In the genomic region with DNA sequence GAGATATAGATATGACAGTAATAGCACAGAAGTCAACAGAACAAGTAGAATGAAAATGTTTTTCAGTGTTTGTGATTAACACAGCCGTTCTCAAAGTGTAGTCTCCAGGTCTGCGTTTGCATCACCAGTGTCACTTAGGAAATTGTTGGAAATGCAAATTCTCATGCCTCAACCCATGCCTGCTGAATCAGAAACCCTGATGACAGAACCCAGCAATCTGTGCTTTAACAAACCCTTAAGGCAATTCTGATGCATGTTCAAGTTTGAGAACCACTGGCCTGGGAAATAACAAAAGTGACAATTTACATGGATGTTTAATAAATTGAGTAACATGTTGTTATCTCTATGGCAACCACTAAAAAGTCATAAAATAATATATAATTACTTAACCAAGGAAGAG, we compare ENCODE assay signal across 33 cellular contexts.
"Had no signal": no experiment of that assay in that cellular context is flagged by ENCODE, and none has a peak within 500 bp of the region (broad histone marks: within the 10 kb centered on the region; RNA-seq: fewer than 3 reads in every experiment).

No MANE protein-coding gene starts in this region.

- H3K36me3 ChIP-seq: breast epithelium, SJCRH30 had no signal

- H3K27ac ChIP-seq: breast epithelium, SJCRH30 had no signal

- H3K4me1 ChIP-seq: breast epithelium, SJCRH30 had no signal

- H3K27ac Mint-ChIP-seq: activated B cell treated with CpG ODN at 0.5 μM for 24 hours; activated CD4-positive, alpha-beta T cell treated with anti-CD3 and anti-CD28 coated beads, Interleukin-2, amount 10 ng/mL, durations not matched to agents 24 days and 14 days; activated CD8-positive, alpha-beta memory T cell treated with anti-CD3 and anti-CD28 coated beads, Interleukin-2, amount 10 ng/mL, durations not matched to agents 7 days and 5 days; activated naive CD4-positive, alpha-beta T cell treated with anti-CD3 and anti-CD28 coated beads, Interleukin-2, amount 50 U/mL, for 24 hours; activated T-cell treated with anti-CD3 and anti-CD28 coated beads, Interleukin-2, amount 50 U/mL, for 24 hours; activated T-helper 1 cell treated with anti-CD3 and anti-CD28 coated beads, Interleukin-12 subunit alpha, Interleukin-12 subunit beta, Interleukin-2, Interleukin-4 antibody, amounts not matched to agents 30 ng/mL and 10 ng/mL and 1 ng/mL, durations not matched to agents 14 hours and 24 hours and 36 hours; T-helper 1 cell treated with Interleukin-12 subunit alpha and Interleukin-12 subunit beta and Interleukin-4 antibody, amounts not matched to agents 30 μg/mL and 1 μg/mL, for 36 hours had no signal

- ATAC-seq: activated CD8-positive, alpha-beta memory T cell treated with anti-CD3 and anti-CD28 coated beads, Interleukin-2, amount 10 ng/mL, durations not matched to agents 7 days and 5 days; K562; Panc1; Right ventricle myocardium inferior had no signal

- H3K4me1 Mint-ChIP-seq: activated B cell treated with CpG ODN at 0.5 μM for 24 hours; activated CD4-positive, alpha-beta T cell treated with anti-CD3 and anti-CD28 coated beads, Interleukin-2, amount 10 ng/mL, durations not matched to agents 24 days and 14 days; activated CD8-positive, alpha-beta memory T cell treated with anti-CD3 and anti-CD28 coated beads, Interleukin-2, amount 10 ng/mL, durations not matched to agents 7 days and 5 days; activated naive CD4-positive, alpha-beta T cell treated with anti-CD3 and anti-CD28 coated beads, Interleukin-2, amount 50 U/mL, for 24 hours had no signal

- H3K4me3 Mint-ChIP-seq: activated B cell treated with CpG ODN at 0.5 μM for 24 hours; activated CD4-positive, alpha-beta T cell treated with anti-CD3 and anti-CD28 coated beads, Interleukin-2, amount 10 ng/mL, durations not matched to agents 24 days and 14 days; activated CD8-positive, alpha-beta memory T cell treated with anti-CD3 and anti-CD28 coated beads, Interleukin-2, amount 10 ng/mL, durations not matched to agents 7 days and 5 days; activated naive CD4-positive, alpha-beta T cell treated with anti-CD3 and anti-CD28 coated beads, Interleukin-2, amount 50 U/mL, for 24 hours; activated T-cell treated with anti-CD3 and anti-CD28 coated beads, Interleukin-2, amount 50 U/mL, for 24 hours; activated T-helper 1 cell treated with anti-CD3 and anti-CD28 coated beads, Interleukin-12 subunit alpha, Interleukin-12 subunit beta, Interleukin-2, Interleukin-4 antibody, amounts not matched to agents 30 ng/mL and 10 ng/mL and 1 ng/mL, durations not matched to agents 14 hours and 24 hours and 36 hours; T-helper 1 cell treated with Interleukin-12 subunit alpha and Interleukin-12 subunit beta and Interleukin-4 antibody, amounts not matched to agents 30 μg/mL and 1 μg/mL, for 36 hours had no signal

- H3K27me3 ChIP-seq: SJCRH30 had no signal

- H3K9me3 Mint-ChIP-seq: activated B cell treated with CpG ODN at 0.5 μM for 24 hours; activated CD4-positive, alpha-beta T cell treated with anti-CD3 and anti-CD28 coated beads, Interleukin-2, amount 10 ng/mL, durations not matched to agents 24 days and 14 days; activated naive CD4-positive, alpha-beta T cell treated with anti-CD3 and anti-CD28 coated beads, Interleukin-2, amount 50 U/mL, for 24 hours; activated T-cell treated with anti-CD3 and anti-CD28 coated beads, Interleukin-2, amount 50 U/mL, for 24 hours; activated T-helper 1 cell treated with anti-CD3 and anti-CD28 coated beads, Interleukin-12 subunit alpha, Interleukin-12 subunit beta, Interleukin-2, Interleukin-4 antibody, amounts not matched to agents 30 ng/mL and 10 ng/mL and 1 ng/mL, durations not matched to agents 14 hours and 24 hours and 36 hours; T-helper 1 cell treated with Interleukin-12 subunit alpha and Interleukin-12 subunit beta and Interleukin-4 antibody, amounts not matched to agents 30 μg/mL and 1 μg/mL, for 36 hours had no signal

- H3K4me3 ChIP-seq: breast epithelium, K562, SJCRH30 had no signal

- DNase-seq: activated B cell treated with CpG ODN at 0.5 μM for 24 hours; activated CD4-positive, alpha-beta T cell treated with anti-CD3 and anti-CD28 coated beads for 1 hour; activated CD4-positive, alpha-beta T cell treated with anti-CD3 and anti-CD28 coated beads, Interleukin-2, amount 10 ng/mL, durations not matched to agents 24 days and 14 days; activated CD4-positive, alpha-beta T cell treated with anti-CD3 and anti-CD28 coated beads, Interleukin-2, amount 50 U/mL, for 48 hours; activated CD8-positive, alpha-beta memory T cell treated with anti-CD3 and anti-CD28 coated beads, Interleukin-2, amount 10 ng/mL, durations not matched to agents 7 days and 5 days; activated effector memory CD4-positive, alpha-beta T cell treated with Interleukin-2 at 50 U/mL for 16 hours; activated naive CD4-positive, alpha-beta T cell; activated T-cell treated with anti-CD3 and anti-CD28 coated beads, Interleukin-2, amount 50 U/mL, for 24 hours; aorta; central memory CD4-positive, alpha-beta T cell; Karpas-422; NCI-H1092 treated with DMSO at 0.1 percent for 48 hours; NCI-H1417 treated with DMSO at 0.1 percent for 48 hours; NCI-H1694; NCI-H2029; NCI-H2107; NCI-H2171 treated with DMSO at 0.1 percent for 48 hours; NCI-H345; NCI-H510A; NCI-H526 treated with DMSO at 0.1 percent for 48 hours; NCI-H82; NK-92 treated with Interleukin-12 subunit alpha and Interleukin-12 subunit beta, amount 100 ng/mL, for 24 hours; OCI-M1; RPMI8226; SJCRH30; T-helper 9 cell had no signal

- FAIRE-seq: K562 had no signal

- H3K9me3 ChIP-seq: breast epithelium, SJCRH30 had no signal

- H3K36me3 Mint-ChIP-seq: activated CD8-positive, alpha-beta memory T cell treated with anti-CD3 and anti-CD28 coated beads, Interleukin-2, amount 10 ng/mL, durations not matched to agents 7 days and 5 days; activated naive CD4-positive, alpha-beta T cell treated with anti-CD3 and anti-CD28 coated beads, Interleukin-2, amount 50 U/mL, for 24 hours had no signal
